In the genomic region with DNA sequence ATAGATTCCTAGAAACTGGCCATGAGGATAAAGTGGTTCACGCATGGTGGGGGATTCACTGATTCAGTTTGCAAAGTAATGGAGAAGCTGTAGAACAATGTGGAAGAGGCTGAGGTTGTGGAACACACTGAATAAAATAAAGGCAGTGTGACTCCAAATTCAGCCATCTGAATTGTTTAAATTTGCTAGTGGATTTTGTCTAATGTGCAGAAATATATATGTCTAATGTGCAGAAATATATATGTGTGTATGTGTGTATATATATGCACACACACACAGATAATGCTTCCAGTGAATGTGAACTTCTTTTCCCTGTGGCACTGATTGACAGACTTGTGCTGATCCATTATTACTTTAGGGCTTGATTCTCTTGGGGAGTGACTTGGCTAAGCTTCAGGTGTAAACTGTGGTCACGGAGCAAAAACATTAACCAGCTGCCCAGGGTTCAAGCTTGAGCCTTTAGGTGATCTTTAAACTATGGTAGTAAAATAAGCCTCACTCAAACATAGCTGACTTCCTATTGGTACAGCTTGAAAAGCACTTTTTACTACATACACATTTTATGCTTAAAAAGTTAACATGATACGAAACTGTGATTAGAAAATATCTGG, we compare ENCODE assay signal across 20 cellular contexts. TPM values are rescaled to one million over a fixed set of nuclear protein-coding genes. Genes with fewer than 3 reads are reported as not detected.
A peak's percentile ranks its signal among the peaks of the same experiment; 100 is the strongest.
DNase-seq lines count a peak whose midpoint lies in the region; ATAC-seq and TF ChIP-seq lines count a peak whose summit lies in the region.
"Had no signal": no experiment of that assay in that cellular context is flagged by ENCODE, and none has a peak within 500 bp of the region (broad histone marks: within the 10 kb centered on the region; RNA-seq: fewer than 3 reads in every experiment).

No MANE protein-coding gene starts in this region.

- H3K36me3 ChIP-seq in left ventricle myocardium inferior = peaks cover 17% of the 10 kb centered on the region
- peaks cover 0 to 27% of the 10 kb centered on the region in 2 donors for H3K36me3 ChIP-seq in psoas muscle (ENCODE audit: insufficient read depth in 1 of 2, low read depth in 1 of 2)
- H3K36me3 ChIP-seq in sigmoid colon = peaks cover 0 to 19% (median 3%) of the 10 kb centered on the region in 4 donors
- H3K36me3 ChIP-seq in esophagus squamous epithelium = peaks cover 0 to 19% (median 0%) of the 10 kb centered on the region in 3 donors
- H3K36me3 ChIP-seq: BE2C, HAP-1 had no signal

- no peak for TF ChIP-seq POLR2A in sigmoid colon (IDR thresholded peaks at IDR 0.05)
- no peak for TF ChIP-seq POLR2A in esophagus squamous epithelium (IDR thresholded peaks at IDR 0.05)

- H3K4me1 ChIP-seq in left ventricle myocardium inferior = peaks cover 63% of the 10 kb centered on the region
- H3K4me1 ChIP-seq in psoas muscle = peaks cover 52% of the 10 kb centered on the region
- peaks cover 0 to 41% (median 29%) of the 10 kb centered on the region in 4 donors for H3K4me1 ChIP-seq in sigmoid colon
- H3K4me1 ChIP-seq in esophagus squamous epithelium = peaks cover 0 to 27% (median 12%) of the 10 kb centered on the region in 3 donors

- TF ChIP-seq CTCF in left ventricle myocardium inferior (IDR thresholded peaks at IDR 0.05; ENCODE audit: borderline replicate concordance) = no peak
- no peak for TF ChIP-seq CTCF in psoas muscle (IDR thresholded peaks at IDR 0.05)
- TF ChIP-seq CTCF in sigmoid colon (IDR thresholded peaks at IDR 0.05) = no peak
- TF ChIP-seq CTCF in esophagus squamous epithelium (IDR thresholded peaks at IDR 0.05) = no peak

- H3K27me3 ChIP-seq in left ventricle myocardium inferior (ENCODE audit: low read depth) = peaks cover 6% of the 10 kb centered on the region
- no peaks in the 10 kb centered on the region for H3K27me3 ChIP-seq in psoas muscle (ENCODE audit: insufficient read depth in 3 of 3, low read length in 2 of 3)
- no peaks in the 10 kb centered on the region for H3K27me3 ChIP-seq in sigmoid colon
- no peaks in the 10 kb centered on the region for H3K27me3 ChIP-seq in esophagus squamous epithelium
- H3K27me3 ChIP-seq: BE2C had no signal

- 55 to 73% (median 59%) methylated on average over 3 of the region's 3 CpGs for WGBS in psoas muscle, 3 donors
- 44 to 73% methylated on average over 3 of the region's 3 CpGs for WGBS in sigmoid colon, 2 donors
- WGBS in esophagus squamous epithelium, 2 donors = 85 to 95% methylated on average over 3 of the region's 3 CpGs

- H3K27ac ChIP-seq in left ventricle myocardium inferior (replicated peaks) = no peak overlapping the region
- peak overlapping the region; percentile 73 for H3K27ac ChIP-seq in psoas muscle
- no peak overlapping the region for H3K27ac ChIP-seq in sigmoid colon
- H3K27ac ChIP-seq in esophagus squamous epithelium = no peak overlapping the region

- peak overlapping the region; percentile 83 for H3K4me3 ChIP-seq in left ventricle myocardium inferior
- peak overlapping the region; percentile 97 for H3K4me3 ChIP-seq in psoas muscle
- H3K4me3 ChIP-seq in sigmoid colon = no peak overlapping the region
- H3K4me3 ChIP-seq in esophagus squamous epithelium = no peak overlapping the region
- H3K4me3 ChIP-seq: GM12878, GM23338, HAP-1 had no signal

- DNase-seq in left ventricle myocardium inferior = no peak
- DNase-seq in Right ventricle myocardium inferior (ENCODE audit: missing footprints) = no peak
- DNase-seq in kidney glomerular epithelial cell (lab: John Stamatoyannopoulos, UW) = peak; percentile 16
- DNase-seq in psoas muscle = no peak
- no peak for DNase-seq in sigmoid colon
- DNase-seq in esophagus squamous epithelium (lab: John Stamatoyannopoulos, UW) = no peak
- DNase-seq: DMS79 treated with DMSO at 0.1 percent for 48 hours, KG1, MV-4-11, NCI-H1694, NCI-H2081, NCI-H2171, NCI-H345, Right ventricle myocardium superior, SW 1271 had no signal

- intact Hi-C loops in left ventricle myocardium inferior (cut with micrococcal nuclease) = no loop called here
- intact Hi-C loops in Right ventricle myocardium inferior (cut with DNase I) = loop anchor here (5.0 to 10.0 kb wide), 2 partner anchors 98 to 115 kb away; a partner anchor contains a TSS
- intact Hi-C loops in psoas muscle (cut with DNase I) = loop anchor here (5.0 to 10.0 kb wide), 5 partner anchors 98 to 315 kb away; a partner anchor contains a TSS
- intact Hi-C loops in sigmoid colon (cut with DNase I) = loop anchor here (5.0 to 10.0 kb wide), 3 partner anchors 108 to 165 kb away; a partner anchor contains a TSS
- intact Hi-C loops in esophagus squamous epithelium (cut with DNase I) = loop anchor here (10.0 kb wide), 1 partner anchor 125 kb away; no protein-coding TSS in a partner anchor

- H3K9me3 ChIP-seq in left ventricle myocardium inferior (replicated peaks) = no peaks in the 10 kb centered on the region
- H3K9me3 ChIP-seq in psoas muscle = no peaks in the 10 kb centered on the region
- no peaks in the 10 kb centered on the region for H3K9me3 ChIP-seq in sigmoid colon
- no peaks in the 10 kb centered on the region for H3K9me3 ChIP-seq in esophagus squamous epithelium
- H3K9me3 ChIP-seq: BE2C, HAP-1 had no signal

- no peak for ATAC-seq in Right ventricle myocardium inferior
- ATAC-seq in psoas muscle = no peak
- ATAC-seq in HG02623 (IDR thresholded peaks at IDR 0.05; ENCODE audit: unreplicated experiment) = no peak
- ATAC-seq: GM12878, GM23338 had no signal

- TF ChIP-seq EP300 in sigmoid colon (IDR thresholded peaks at IDR 0.05) = no peak

RNA-seq across cellular contexts. Expression of a gene that starts 3.5 kb away (rescaled TPM):
- 24.3 TPM for total RNA-seq in left ventricle myocardium inferior
- 29.4 TPM for total RNA-seq in Right ventricle myocardium inferior
- 10 to 100 TPM; 39.8 to 59.7 (median 47.2) TPM for total RNA-seq in psoas muscle
- polyA plus RNA-seq in psoas muscle = 10 to 100 TPM; 11.7 to 52.2 (median 32.2) TPM
- 10 to 100 TPM; 11.0 to 17.1 (median 15.3) TPM for total RNA-seq in sigmoid colon
- polyA plus RNA-seq in sigmoid colon = 1 to 10 TPM; 6.0 to 8.8 (median 7.8) TPM
- 1 to 10 TPM; 1.8 to 3.8 (median 2.4) TPM for total RNA-seq in esophagus squamous epithelium
- total RNA-seq: GM12878 had no signal

RNA-seq across cellular contexts. Expression of a gene that starts 58.5 kb away (rescaled TPM):
- total RNA-seq in left ventricle myocardium inferior (3.0 TPM), Right ventricle myocardium inferior (2.4 TPM), psoas muscle (1 to 10 TPM; 1.7 to 4.6 (median 3.2) TPM), sigmoid colon (1 to 10 TPM; 1.7 to 3.3 (median 2.0) TPM), esophagus squamous epithelium (under 1 TPM in 2 of 4 donors, not detected in 2; 0.44 to 0.76 TPM)
- polyA plus RNA-seq in psoas muscle (1 to 10 TPM; 1.2 to 2.6 (median 1.5) TPM), sigmoid colon (1 to 10 TPM; 2.6 to 6.0 (median 5.4) TPM)
- total RNA-seq: GM12878 had no signal

Comparison
In these comparisons a context has a peak if more than half of its experiments do, and no peak if none do; other contexts are left out.
1. H3K4me3 ChIP-seq: peak in left ventricle myocardium inferior (single experiment) and psoas muscle (single experiment); none in sigmoid colon (0 of 4) and esophagus squamous epithelium (0 of 4).